21 cellular contexts compared by ENCODE assay signal in genomic region chr5:53191766-53192165, GRCh38.
DNase-seq lines count a peak whose midpoint lies in the region; ATAC-seq and TF ChIP-seq lines count a peak whose summit lies in the region.
"Had no signal": no experiment of that assay in that cellular context is flagged by ENCODE, and none has a peak within 500 bp of the region (broad histone marks: within the 10 kb centered on the region; RNA-seq: fewer than 3 reads in every experiment).

No MANE protein-coding gene starts in this region.

- no peak overlapping the region for H3K9ac ChIP-seq in adipocyte (ENCODE audit: low read length)
- H3K9ac ChIP-seq: BLaER1, GM23248 had no signal

- TF ChIP-seq EP300 in suprapubic skin (IDR thresholded peaks at IDR 0.05): no peak

- H3K27me3 ChIP-seq in adipocyte (replicated peaks; ENCODE audit: control insufficient read depth, insufficient read depth, low read length) (no peaks in the 10 kb centered on the region), suprapubic skin (no peaks in the 10 kb centered on the region)
- no peaks in the 10 kb centered on the region for H3K27me3 ChIP-seq in CD8-positive, alpha-beta T cell (ENCODE audit: insufficient read depth, low read length)
- H3K27me3 ChIP-seq: BLaER1 had no signal

- peaks cover 12% of the 10 kb centered on the region for H3K27me3 Mint-ChIP-seq in CD8-positive, alpha-beta T cell (ENCODE audit: low read depth)

- TF ChIP-seq CTCF in foreskin fibroblast (IDR thresholded peaks at IDR 0.05; ENCODE audit: low read depth, low read length) (no peak), suprapubic skin (IDR thresholded peaks at IDR 0.05) (no peak)
- TF ChIP-seq CTCF in CD8-positive, alpha-beta T cell (IDR thresholded peaks at IDR 0.05): no peak

- H3K27ac Mint-ChIP-seq in CD8-positive, alpha-beta T cell: no peak overlapping the region
- H3K27ac Mint-ChIP-seq: CD4-positive, alpha-beta memory T cell had no signal

- POLR2A ChIA-PET in CD8-positive, alpha-beta T cell (lab: Charles Lee): no interaction called here

- H3K36me3 Mint-ChIP-seq in CD8-positive, alpha-beta T cell: no peaks in the 10 kb centered on the region
- H3K36me3 Mint-ChIP-seq: CD4-positive, alpha-beta memory T cell had no signal

- peaks cover 4% of the 10 kb centered on the region for H3K9me3 ChIP-seq in adipocyte (ENCODE audit: control insufficient read depth, low read length)
- H3K9me3 ChIP-seq in suprapubic skin: no peaks in the 10 kb centered on the region
- H3K9me3 ChIP-seq in CD8-positive, alpha-beta T cell (ENCODE audit: low read length): no peaks in the 10 kb centered on the region
- H3K9me3 ChIP-seq: HAP-1 had no signal

- H3K27ac ChIP-seq in suprapubic skin: no peak overlapping the region
- H3K27ac ChIP-seq in CD8-positive, alpha-beta T cell (ENCODE audit: low read depth, low read length): no peak overlapping the region
- H3K27ac ChIP-seq: BLaER1, GM23248 had no signal

- H3K4me3 ChIP-seq in adipocyte (ENCODE audit: low read length) (no peak overlapping the region), foreskin fibroblast (ENCODE audit: low read depth in 1 of 2, low read length in 2 of 2) (no peak overlapping the region), suprapubic skin (no peak overlapping the region)
- H3K4me3 ChIP-seq in CD8-positive, alpha-beta T cell (ENCODE audit: low read depth, low read length): no peak overlapping the region
- H3K4me3 ChIP-seq: BLaER1, GM23248, HAP-1 had no signal

- H3K4me1 ChIP-seq in adipocyte (ENCODE audit: control insufficient read depth, insufficient read depth, low read length) (no peaks in the 10 kb centered on the region), suprapubic skin (no peaks in the 10 kb centered on the region)
- no peaks in the 10 kb centered on the region for H3K4me1 ChIP-seq in CD8-positive, alpha-beta T cell (ENCODE audit: insufficient read depth, low read length)
- H3K4me1 ChIP-seq: BLaER1, HAP-1 had no signal

- ATAC-seq in CD8-positive, alpha-beta T cell: no peak
- ATAC-seq: PC-3, SK-N-SH treated with all-trans-retinoic acid at 6 μM for 48 hours had no signal

- peaks cover 7% of the 10 kb centered on the region for H3K9me3 Mint-ChIP-seq in CD8-positive, alpha-beta T cell

- H3K4me3 Mint-ChIP-seq in CD8-positive, alpha-beta T cell: no peak overlapping the region
- H3K4me3 Mint-ChIP-seq: CD4-positive, alpha-beta memory T cell had no signal

- H3K36me3 ChIP-seq in adipocyte (ENCODE audit: control insufficient read depth, insufficient read depth, low read length, severe bottlenecking): no peaks in the 10 kb centered on the region
- H3K36me3 ChIP-seq in suprapubic skin: no peaks in the 10 kb centered on the region
- no peaks in the 10 kb centered on the region for H3K36me3 ChIP-seq in CD8-positive, alpha-beta T cell (ENCODE audit: insufficient read depth, low read length)
- H3K36me3 ChIP-seq: BLaER1, HAP-1 had no signal

- no peak for TF ChIP-seq POLR2A in suprapubic skin (IDR thresholded peaks at IDR 0.05)

- DNase-seq in DMS53 treated with DMSO at 0.1 percent for 48 hours (lab: John Stamatoyannopoulos, UW; ENCODE audit: unreplicated experiment): peak; percentile 29
- peak; percentile 58 for DNase-seq in HCEC 1CT
- DNase-seq in adipocyte (ENCODE audit: low read depth): peak; percentile 5
- peak; percentile 68 to 81 for DNase-seq in foreskin fibroblast
- DNase-seq in NCI-H2196 (lab: John Stamatoyannopoulos, UW; ENCODE audit: unreplicated experiment): no peak
- DNase-seq in suprapubic skin (ENCODE audit: low spot score in 2 of 2): no peak
- DNase-seq in CD8-positive, alpha-beta T cell: no peak
- DNase-seq: CD4-positive, alpha-beta memory T cell; DND-41; GF-D8; GM23248; NCI-H1092 treated with DMSO at 0.1 percent for 48 hours; NCI-H446; NCI-H82; PC-3; RPMI8226; SHP77 treated with DMSO at 0.1 percent for 48 hours; T-helper 1 cell had no signal

- CTCF ChIA-PET in CD8-positive, alpha-beta T cell (lab: Charles Lee): no interaction called here

- intact Hi-C loops in CD8-positive, alpha-beta T cell (cut with DNase I, micrococcal nuclease): no loop called here

- H3K4me1 Mint-ChIP-seq in CD8-positive, alpha-beta T cell (ENCODE audit: low read depth): no peaks in the 10 kb centered on the region

- WGBS in suprapubic skin: 78% methylated on average over 3 of the region's 3 CpGs

Comparison
In these comparisons a context has a peak if more than half of its experiments do, and no peak if none do; other contexts are left out.
1. DNase-seq: peak in DMS53 treated with DMSO at 0.1 percent for 48 hours (single experiment), HCEC 1CT (single experiment), adipocyte (single experiment) and foreskin fibroblast (2 of 2); none in NCI-H2196 (single experiment), suprapubic skin (0 of 2) and CD8-positive, alpha-beta T cell (0 of 7).